Comparison of ENCODE assay signal across 8 cellular contexts in genomic region chr11:1309498-1310314, GRCh38. TPM values are rescaled to one million over a fixed set of nuclear protein-coding genes. Genes with fewer than 3 reads are reported as not detected.
A peak's percentile ranks its signal among the peaks of the same experiment; 100 is the strongest.
DNase-seq lines count a peak whose midpoint lies in the region; ATAC-seq and TF ChIP-seq lines count a peak whose summit lies in the region.

Gene TOLLIP, minus strand, starts transcription at chr11:1309632. Its CDS starts 134 bp downstream, at chr11:1309498.

- peak within 1 kb of the TSS; percentile 46 for H3K27ac ChIP-seq in OCI-LY1 (ENCODE audit: low read depth, low read length, poor library complexity, severe bottlenecking)

- H3K9me3 ChIP-seq in OCI-LY1 (ENCODE audit: low read length) (peaks cover 7% of the 10 kb centered on the region), mononuclear cell (ENCODE audit: low read depth, low read length) (peaks cover 6% of the 10 kb centered on the region)

- ATAC-seq in GM21515 (IDR thresholded peaks at IDR 0.05; ENCODE audit: unreplicated experiment): peak; percentile 72

- H3K79me2 ChIP-seq in OCI-LY1 (ENCODE audit: insufficient read depth, low read length): no peaks in the 10 kb centered on the region

- H3K36me3 ChIP-seq in OCI-LY1 (ENCODE audit: insufficient read depth, low read length): peaks cover 4% of the 10 kb centered on the region; the same call in 1 of the 2 replicates

- no peaks in the 10 kb centered on the region for H3K9me2 ChIP-seq in OCI-LY1 (ENCODE audit: low read depth, low read length)

- H3K4me1 ChIP-seq in OCI-LY1 (ENCODE audit: insufficient read depth, low read length, severe bottlenecking) (peaks cover 41% of the 10 kb centered on the region), mononuclear cell (ENCODE audit: insufficient read depth, low read length) (peaks cover 58% of the 10 kb centered on the region)

- H3K4me3 ChIP-seq in OCI-LY1 (ENCODE audit: low read depth, low read length, poor library complexity, severe bottlenecking) (peak within 1 kb of the TSS; percentile 70), epithelial cell of esophagus (ENCODE audit: low read length) (peak within 1 kb of the TSS; percentile 67), mononuclear cell (ENCODE audit: low read length) (peak within 1 kb of the TSS; percentile 52)

- peak within 1 kb of the TSS; percentile 72 for H3K9ac ChIP-seq in OCI-LY1 (ENCODE audit: low read length)

- no peaks in the 10 kb centered on the region for H3K27me3 ChIP-seq in OCI-LY1 (ENCODE audit: insufficient read depth, low read length)
- no peaks in the 10 kb centered on the region for H3K27me3 ChIP-seq in mononuclear cell (ENCODE audit: insufficient read depth, low read length)

- TF ChIP-seq CTCF in OCI-LY1 (IDR thresholded peaks at IDR 0.05; ENCODE audit: low read length) (peak; percentile 26; the same call in 1 of the 2 replicates), epithelial cell of esophagus (IDR thresholded peaks at IDR 0.05; ENCODE audit: insufficient read depth, low read depth, low read length, missing control alignments) (no peak)

- H3F3A ChIP-seq in OCI-LY1 (ENCODE audit: insufficient read depth, low read length): no peaks in the 10 kb centered on the region

- no peaks in the 10 kb centered on the region for H4K20me1 ChIP-seq in OCI-LY1 (ENCODE audit: insufficient read depth, low read length)

- peak within 1 kb of the TSS; percentile 78 for H3K4me2 ChIP-seq in OCI-LY1 (ENCODE audit: low read length)

- DNase-seq in DMS 273 treated with DMSO at 0.1 percent for 48 hours (lab: John Stamatoyannopoulos, UW) (peak; percentile 60), HuH-7 (ENCODE audit: low spot score) (peak; percentile 99), activated T-cell treated with anti-CD3 and anti-CD28 coated beads for 1 hour (ENCODE audit: low read depth) (peak; percentile 98), epithelial cell of esophagus (ENCODE audit: low read depth) (peak; percentile 90)
- peak; percentile 92 to 97 for DNase-seq in stimulated activated CD8-positive, alpha-beta memory T cell treated with anti-CD3 and anti-CD28 coated beads, Interleukin-2, amount 100 ng/mL, for 48 hours (ENCODE audit: low read depth in 2 of 2)

- no peak within 1 kb of the TSS for H2AFZ ChIP-seq in OCI-LY1 (ENCODE audit: low read length)

RNA-seq across cellular contexts. Expression of gene TOLLIP, which starts in this region (rescaled TPM):
- 18.3 TPM for total RNA-seq in mononuclear cell

Comparison
In these comparisons a context has a peak if more than half of its experiments do, and no peak if none do; other contexts are left out.
1. Peak in every context shown above with its lines: DNase-seq, ATAC-seq, H3K4me3 ChIP-seq and H3K27ac ChIP-seq.